In genomic region chr9:88722753-88723152, GRCh38 we compare ENCODE assay signal across 11 cellular contexts.
A peak's percentile ranks its signal among the peaks of the same experiment; 100 is the strongest.
DNase-seq lines count a peak whose midpoint lies in the region; ATAC-seq and TF ChIP-seq lines count a peak whose summit lies in the region.
"Had no signal": no experiment of that assay in that cellular context is flagged by ENCODE, and none has a peak within 500 bp of the region (broad histone marks: within the 10 kb centered on the region; RNA-seq: fewer than 3 reads in every experiment).

No MANE protein-coding gene starts in this region.

- H3K27ac ChIP-seq in heart left ventricle (no peak overlapping the region), right atrium auricular region (no peak overlapping the region), SK-N-SH (ENCODE audit: low read depth in 2 of 2, low read length in 1 of 2) (no peak overlapping the region), upper lobe of right lung (no peak overlapping the region), ovary (no peak overlapping the region)

- intact Hi-C loops in heart left ventricle (cut with DNase I) (loop anchor here in 7 of 10 donors (2.0 to 10.0 kb wide), 6 partner anchors 62 to 282 kb away; partner anchors contain the start of gene S1PR3 (in 3 of the 7)), upper lobe of right lung (cut with DNase I) (no loop called here), ovary (cut with DNase I) (no loop called here)

- H3K4me3 ChIP-seq in heart left ventricle (no peak overlapping the region), right atrium auricular region (no peak overlapping the region), SK-N-SH (ENCODE audit: low read depth in 2 of 2, low read length in 1 of 2) (no peak overlapping the region), fibroblast of pulmonary artery (replicated peaks; ENCODE audit: low read depth, low read length) (no peak overlapping the region), upper lobe of right lung (no peak overlapping the region), ovary (no peak overlapping the region)

- ATAC-seq in heart left ventricle (peak in 3 of 4 donors; percentile 53 to 75 (median 68)), upper lobe of right lung (peak; percentile 16)
- ATAC-seq: activated naive CD8-positive, alpha-beta T cell treated with anti-CD3 and anti-CD28 coated beads, Interleukin-2, amount 50 U/mL, for 24 hours had no signal

- no peak for TF ChIP-seq EP300 in SK-N-SH (IDR thresholded peaks at IDR 0.05; ENCODE audit: borderline replicate concordance in 1 of 2, low read depth in 1 of 2, low read length in 1 of 2)
- TF ChIP-seq EP300 in ovary (IDR thresholded peaks at IDR 0.05): no peak

- POLR2A ChIA-PET in SK-N-SH (lab: Yijun Ruan, JAX): no interaction called here

- no peaks in the 10 kb centered on the region for H4K20me1 ChIP-seq in SK-N-SH (ENCODE audit: insufficient read depth)

- no peaks in the 10 kb centered on the region for H3K79me2 ChIP-seq in SK-N-SH (ENCODE audit: insufficient read depth)

- no peaks in the 10 kb centered on the region for H3F3A ChIP-seq in SK-N-SH (replicated peaks; ENCODE audit: insufficient read depth)

- no peak overlapping the region for H2AFZ ChIP-seq in SK-N-SH (ENCODE audit: low read depth)

- TF ChIP-seq CTCF in heart left ventricle (IDR thresholded peaks at IDR 0.05) (peak in 11 of 12 donors; percentile 17 to 51 (median 38)), right atrium auricular region (IDR thresholded peaks at IDR 0.05) (peak in 1 of 2 donors; percentile 60), SK-N-SH (IDR thresholded peaks at IDR 0.05) (peak; percentile 65), fibroblast of pulmonary artery (IDR thresholded peaks at IDR 0.05; ENCODE audit: low read length, missing control alignments) (peak; percentile 60), upper lobe of right lung (IDR thresholded peaks at IDR 0.05) (peak; percentile 28), ovary (IDR thresholded peaks at IDR 0.05) (no peak)

- H3K4me1 ChIP-seq in heart left ventricle: peaks cover 0 to 8% (median 0%) of the 10 kb centered on the region in 12 donors
- peaks cover 0 to 17% of the 10 kb centered on the region in 2 donors for H3K4me1 ChIP-seq in right atrium auricular region
- H3K4me1 ChIP-seq in SK-N-SH (ENCODE audit: control insufficient read depth in 1 of 2, insufficient read depth in 2 of 2, low read depth in 1 of 2, low read length in 1 of 2): peaks cover 0 to 6% of the 10 kb centered on the region in 2 experiments; a peak in 2 of 4 replicates
- no peaks in the 10 kb centered on the region for H3K4me1 ChIP-seq in upper lobe of right lung
- H3K4me1 ChIP-seq in ovary (ENCODE audit: insufficient read depth): no peaks in the 10 kb centered on the region

- WGBS in heart left ventricle, 4 donors: 81 to 90% (median 87%) methylated on average over 2 of the region's 2 CpGs
- WGBS in SK-N-SH (ENCODE audit: low lambda C conversion rate): 83% methylated on average over 2 of the region's 2 CpGs
- WGBS in ovary, 3 donors: 97 to 100% (median 98%) methylated on average over 2 of the region's 2 CpGs

- TF ChIP-seq POLR2A in heart left ventricle (IDR thresholded peaks at IDR 0.05) (no peak), ovary (IDR thresholded peaks at IDR 0.05) (no peak)

- TF ChIP-seq RAD21 in SK-N-SH (IDR thresholded peaks at IDR 0.05; ENCODE audit: low read length): peak; percentile 70

- peaks cover 0 to 4% (median 0%) of the 10 kb centered on the region in 9 donors for H3K27me3 ChIP-seq in heart left ventricle
- no peaks in the 10 kb centered on the region for H3K27me3 ChIP-seq in right atrium auricular region
- H3K27me3 ChIP-seq in SK-N-SH (ENCODE audit: insufficient read depth): no peaks in the 10 kb centered on the region
- H3K27me3 ChIP-seq in upper lobe of right lung: no peaks in the 10 kb centered on the region
- no peaks in the 10 kb centered on the region for H3K27me3 ChIP-seq in ovary

- no peaks in the 10 kb centered on the region for H3K9me3 ChIP-seq in heart left ventricle
- H3K9me3 ChIP-seq in right atrium auricular region: no peaks in the 10 kb centered on the region
- H3K9me3 ChIP-seq in SK-N-SH: no peaks in the 10 kb centered on the region
- H3K9me3 ChIP-seq in upper lobe of right lung: no peaks in the 10 kb centered on the region
- no peaks in the 10 kb centered on the region for H3K9me3 ChIP-seq in ovary

- CTCF ChIA-PET in SK-N-SH (lab: Yijun Ruan, JAX): interaction anchor here (1.0 kb wide), 1 partner anchor 18 kb away, joined by 3 read pairs; no protein-coding TSS in a partner anchor

- H3K36me3 ChIP-seq in heart left ventricle (no peaks in the 10 kb centered on the region), right atrium auricular region (no peaks in the 10 kb centered on the region), SK-N-SH (replicated peaks in 1 of 2; ENCODE audit: control insufficient read depth in 1 of 2, insufficient read depth in 2 of 2, low read length in 1 of 2) (no peaks in the 10 kb centered on the region), upper lobe of right lung (no peaks in the 10 kb centered on the region), ovary (no peaks in the 10 kb centered on the region)

- no peaks in the 10 kb centered on the region for H3K9me2 ChIP-seq in SK-N-SH

- no peak overlapping the region for H3K4me2 ChIP-seq in SK-N-SH

- no peak for DNase-seq in heart left ventricle
- DNase-seq in right atrium auricular region (ENCODE audit: low spot score): no peak
- no peak for DNase-seq in SK-N-SH
- DNase-seq in fibroblast of pulmonary artery (ENCODE audit: low read depth): peak; percentile 50
- DNase-seq in upper lobe of right lung: no peak
- DNase-seq in hippocampal formation (lab: John Stamatoyannopoulos, UW): no peak
- DNase-seq in activated CD4-positive, alpha-beta T cell treated with anti-CD3 and anti-CD28 coated beads for 4 hours: no peak
- DNase-seq in ovary: no peak
- DNase-seq: activated naive CD8-positive, alpha-beta T cell treated with anti-CD3 and anti-CD28 coated beads, Interleukin-2, amount 50 U/mL, for 24 hours; CD4-positive, alpha-beta memory T cell; NCI-H2029 had no signal

- no peak overlapping the region for H3K9ac ChIP-seq in SK-N-SH

TF ChIP-seq in SK-N-SH, 30 proteins besides CTCF, POLR2A, EP300 and RAD21:
- TF ChIP-seq IRF3 (IDR thresholded peaks at IDR 0.05; ENCODE audit: low read depth, low read length) (no peak), MAX (IDR thresholded peaks at IDR 0.05; ENCODE audit: low read depth) (no peak), SMC3 (IDR thresholded peaks at IDR 0.05; ENCODE audit: low read depth, low read length) (peak; percentile 72), GABPA (IDR thresholded peaks at IDR 0.05; ENCODE audit: low read depth) (no peak), NFIC (IDR thresholded peaks at IDR 0.05; ENCODE audit: borderline replicate concordance) (0 out of 2 replicates have a peak, but pooled peaks have one; percentile 13)
TF ChIP-seq in SK-N-SH: peak in this region for 2.

Comparison
In these comparisons a context has a peak if more than half of its experiments do, and no peak if none do; other contexts are left out.
1. CTCF ChIP-seq: peak in heart left ventricle (11 of 12), SK-N-SH (single experiment), fibroblast of pulmonary artery (single experiment) and upper lobe of right lung (single experiment); none in ovary (0 of 3).
2. intact Hi-C loops: an anchor here in heart left ventricle (2.0 to 10.0 kb wide); none called in upper lobe of right lung and ovary.